In the genomic region with DNA sequence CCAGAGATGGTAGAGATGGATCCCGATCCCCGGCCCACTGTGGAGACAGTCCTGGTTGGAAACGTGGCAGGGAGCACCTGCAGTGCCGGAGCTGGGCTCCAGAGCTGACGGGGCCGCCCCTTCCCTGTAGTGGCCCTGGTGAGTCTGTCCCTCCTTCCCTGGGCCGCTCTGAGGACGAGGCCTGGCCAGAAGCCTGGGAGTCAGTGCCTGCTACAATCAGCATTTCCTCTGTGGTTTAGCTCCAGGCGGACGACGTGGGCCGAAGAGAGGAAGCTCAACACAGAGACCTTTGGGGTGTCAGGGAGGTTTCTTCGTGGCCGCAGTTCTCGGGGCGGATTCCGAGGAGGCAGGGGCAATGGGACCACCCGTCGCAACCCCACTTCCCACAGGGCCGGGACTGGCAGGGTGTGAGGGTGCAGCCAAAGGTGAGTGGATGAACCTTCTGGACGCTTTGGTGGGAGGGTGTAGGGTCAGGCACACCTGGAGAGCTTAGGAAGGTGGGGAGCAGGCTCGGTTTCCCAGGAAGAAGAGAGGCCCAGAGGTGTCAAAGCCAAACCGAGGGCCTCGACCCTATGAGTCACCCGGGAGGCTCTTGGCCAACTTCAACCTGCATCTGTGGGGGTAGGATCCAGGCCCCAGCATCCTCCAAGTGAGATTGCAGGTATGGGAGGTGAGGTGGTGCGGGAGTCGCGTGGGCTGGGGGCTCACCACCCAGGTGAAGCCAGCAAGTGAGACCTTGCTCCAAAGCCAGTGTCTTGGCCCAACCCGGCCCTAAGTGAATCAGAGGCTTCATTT, we compare ENCODE assay signal across 11 cellular contexts. TPM values are rescaled to one million over a fixed set of nuclear protein-coding genes. Genes with fewer than 3 reads are reported as not detected.
A peak's percentile ranks its signal among the peaks of the same experiment; 100 is the strongest.
DNase-seq lines count a peak whose midpoint lies in the region; ATAC-seq and TF ChIP-seq lines count a peak whose summit lies in the region.
"Had no signal": no experiment of that assay in that cellular context is flagged by ENCODE, and none has a peak within 500 bp of the region (broad histone marks: within the 10 kb centered on the region; RNA-seq: fewer than 3 reads in every experiment).

No MANE protein-coding gene starts in this region.

- H2AFZ ChIP-seq in IMR-90 (replicated peaks; ENCODE audit: low read length, poor library complexity): peak overlapping the region; percentile 38
- H2AFZ ChIP-seq: hepatocyte had no signal

- peak overlapping the region; percentile 37 for H2AK9ac ChIP-seq in IMR-90 (replicated peaks; ENCODE audit: low read depth, low read length, poor library complexity)

- H3K9me1 ChIP-seq in IMR-90 (ENCODE audit: insufficient read depth, low read length): no peaks in the 10 kb centered on the region; the same call in 1 of the 2 replicates

- H3K4me1 Mint-ChIP-seq in activated CD4-positive, alpha-beta memory T cell treated with anti-CD3 and anti-CD28 coated beads for 36 hours (ENCODE audit: low read depth): peaks cover 33% of the 10 kb centered on the region
- peaks cover 37 to 39% of the 10 kb centered on the region in 2 donors for H3K4me1 Mint-ChIP-seq in immature natural killer cell
- H3K4me1 Mint-ChIP-seq in stimulated activated effector memory CD8-positive, alpha-beta T cell treated with anti-CD3 and anti-CD28 coated beads, Interleukin-12 subunit alpha, Interleukin-12 subunit beta, amount 100 ng/mL, for 72 hours: peaks cover 44% of the 10 kb centered on the region

- H4K5ac ChIP-seq in IMR-90 (ENCODE audit: low read depth, low read length): no peak overlapping the region

- peaks cover 66% of the 10 kb centered on the region for H4K20me1 ChIP-seq in IMR-90 (ENCODE audit: insufficient read depth, low read length)

- H3K4ac ChIP-seq in IMR-90 (ENCODE audit: low read depth, low read length): no peak overlapping the region

- H3K27ac Mint-ChIP-seq in activated CD4-positive, alpha-beta memory T cell treated with anti-CD3 and anti-CD28 coated beads for 36 hours: peak overlapping the region; percentile 67
- H3K27ac Mint-ChIP-seq in immature natural killer cell: peak overlapping the region in 5 of 6 donors; percentile 66 to 86 (median 82)
- H3K27ac Mint-ChIP-seq in stimulated activated effector memory CD8-positive, alpha-beta T cell treated with anti-CD3 and anti-CD28 coated beads, Interleukin-12 subunit alpha, Interleukin-12 subunit beta, amount 100 ng/mL, for 72 hours: peak overlapping the region; percentile 80

- no peak overlapping the region for H2BK5ac ChIP-seq in IMR-90 (ENCODE audit: low read depth, low read length, poor library complexity, severe bottlenecking)

- H3K27ac ChIP-seq in IMR-90 (ENCODE audit: insufficient read depth, low read length): no peak overlapping the region
- H3K27ac ChIP-seq: hepatocyte had no signal

- no peak overlapping the region for H2AK5ac ChIP-seq in IMR-90 (ENCODE audit: low read depth, low read length)

- H2BK20ac ChIP-seq in IMR-90 (ENCODE audit: low read depth, low read length): no peak overlapping the region

- peaks cover 3% of the 10 kb centered on the region; the same call in 1 of the 2 replicates for H3K4me1 ChIP-seq in IMR-90 (ENCODE audit: control insufficient read depth, insufficient read depth, low read length)

- peaks cover 7 to 69% of the 10 kb centered on the region in 2 experiments for H3K79me1 ChIP-seq in IMR-90 (ENCODE audit: low read depth in 1 of 2, low read length in 2 of 2)

- H3K23ac ChIP-seq in IMR-90 (ENCODE audit: low read depth, low read length): no peak overlapping the region

- intact Hi-C loops in IMR-90 (cut with micrococcal nuclease): no loop called here
- intact Hi-C loops in activated CD4-positive, alpha-beta memory T cell treated with anti-CD3 and anti-CD28 coated beads for 36 hours (cut with micrococcal nuclease): no loop called here

- H4K91ac ChIP-seq in IMR-90 (ENCODE audit: insufficient read depth, low read depth, low read length): no peak overlapping the region

- no peaks in the 10 kb centered on the region for H3K27me3 ChIP-seq in IMR-90 (ENCODE audit: control insufficient read depth, insufficient read depth, low read length)
- H3K27me3 ChIP-seq: hepatocyte had no signal

- no peaks in the 10 kb centered on the region for H3K9me3 Mint-ChIP-seq in activated CD4-positive, alpha-beta memory T cell treated with anti-CD3 and anti-CD28 coated beads for 36 hours
- H3K9me3 Mint-ChIP-seq in immature natural killer cell: no peaks in the 10 kb centered on the region
- no peaks in the 10 kb centered on the region for H3K9me3 Mint-ChIP-seq in stimulated activated effector memory CD8-positive, alpha-beta T cell treated with anti-CD3 and anti-CD28 coated beads, Interleukin-12 subunit alpha, Interleukin-12 subunit beta, amount 100 ng/mL, for 72 hours

- 77% methylated on average over 7 of the region's 29 CpGs; no CpG with 5 or more reads in 1 of the 2 experiments for WGBS in IMR-90 (ENCODE audit: extremely low coverage in 2 of 2, insufficient read length in 1 of 2), 2 experiments

- POLR2A ChIA-PET in IMR-90 (lab: Charles Lee; ENCODE audit: unreplicated experiment): no interaction called here
- POLR2A ChIA-PET in activated CD4-positive, alpha-beta memory T cell treated with anti-CD3 and anti-CD28 coated beads for 36 hours (lab: Charles Lee): interaction anchor here (0.6 to 1.1 kb wide), 2 partner anchors 10 to 11 kb away, joined by 3 read pairs; a partner anchor contains a TSS

- H2BK120ac ChIP-seq in IMR-90 (ENCODE audit: low read depth, low read length): no peak overlapping the region

- no peak for TF ChIP-seq CTCF in IMR-90 (conservative IDR thresholded peaks at IDR 0.05; ENCODE audit: low read depth, low read length)

- H3K9me3 ChIP-seq in IMR-90 (ENCODE audit: control insufficient read depth, insufficient read depth, low read length): no peaks in the 10 kb centered on the region

- H3K27me3 Mint-ChIP-seq in activated CD4-positive, alpha-beta memory T cell treated with anti-CD3 and anti-CD28 coated beads for 36 hours: no peaks in the 10 kb centered on the region
- H3K27me3 Mint-ChIP-seq in immature natural killer cell (ENCODE audit: low read depth in 3 of 3): peaks cover 4 to 8% (median 5%) of the 10 kb centered on the region in 3 donors

- H2BK15ac ChIP-seq in IMR-90 (ENCODE audit: low read depth, low read length): no peak overlapping the region

- H3K9ac ChIP-seq in IMR-90 (ENCODE audit: low read depth, low read length): no peak overlapping the region

- in situ Hi-C loops in IMR-90 (cut with MboI; ENCODE audit: low sequenced_read_pairs): no loop called here

- TF ChIP-seq POLR2A in IMR-90 (IDR thresholded peaks at IDR 0.05; ENCODE audit: low read depth, low read length): no peak

- H3K36me3 ChIP-seq in IMR-90 (ENCODE audit: control insufficient read depth, insufficient read depth, low read length): peaks cover 81% of the 10 kb centered on the region

- no peak overlapping the region for H4K8ac ChIP-seq in IMR-90 (ENCODE audit: low read depth in 2 of 2, low read length in 2 of 2)

- H3K14ac ChIP-seq in IMR-90 (replicated peaks; ENCODE audit: low read depth, low read length): no peak overlapping the region

- H3K36me3 Mint-ChIP-seq in activated CD4-positive, alpha-beta memory T cell treated with anti-CD3 and anti-CD28 coated beads for 36 hours: peaks cover 57% of the 10 kb centered on the region
- peaks cover 20 to 50% (median 24%) of the 10 kb centered on the region in 3 donors for H3K36me3 Mint-ChIP-seq in immature natural killer cell
- peaks cover 98% of the 10 kb centered on the region for H3K36me3 Mint-ChIP-seq in stimulated activated effector memory CD8-positive, alpha-beta T cell treated with anti-CD3 and anti-CD28 coated beads, Interleukin-12 subunit alpha, Interleukin-12 subunit beta, amount 100 ng/mL, for 72 hours

- dilution Hi-C loops in IMR-90 (cut with HindIII; ENCODE audit: low sequenced_read_pairs, unreplicated experiment): no loop called here

- no peak for ATAC-seq in IMR-90 (ENCODE audit: low read depth)
- no peak for ATAC-seq in stimulated activated effector memory CD8-positive, alpha-beta T cell treated with anti-CD3 and anti-CD28 coated beads, Interleukin-12 subunit alpha, Interleukin-12 subunit beta, amount 100 ng/mL, for 72 hours
- no peak for ATAC-seq in esophagus mucosa

- no peak for DNase-seq in IMR-90
- DNase-seq in activated CD4-positive, alpha-beta memory T cell treated with anti-CD3 and anti-CD28 coated beads for 36 hours: no peak
- DNase-seq in immature natural killer cell: no peak
- no peak for DNase-seq in stimulated activated effector memory CD8-positive, alpha-beta T cell treated with anti-CD3 and anti-CD28 coated beads, Interleukin-12 subunit alpha, Interleukin-12 subunit beta, amount 100 ng/mL, for 72 hours (ENCODE audit: low spot score in 2 of 2)
- no peak for DNase-seq in activated T-cell treated with anti-CD3 and anti-CD28 coated beads, Interleukin-2, amount 50 U/mL, for 48 hours
- no peak for DNase-seq in LoVo (ENCODE audit: low spot score)
- DNase-seq: DMS53; NCI-H1694 treated with DMSO at 0.1 percent for 48 hours; stimulated activated naive CD4-positive, alpha-beta T cell had no signal

- H3K4me3 Mint-ChIP-seq in activated CD4-positive, alpha-beta memory T cell treated with anti-CD3 and anti-CD28 coated beads for 36 hours: no peak overlapping the region
- peak overlapping the region in 1 of 5 donors; percentile 4 for H3K4me3 Mint-ChIP-seq in immature natural killer cell
- no peak overlapping the region for H3K4me3 Mint-ChIP-seq in stimulated activated effector memory CD8-positive, alpha-beta T cell treated with anti-CD3 and anti-CD28 coated beads, Interleukin-12 subunit alpha, Interleukin-12 subunit beta, amount 100 ng/mL, for 72 hours

- TF ChIP-seq RAD21 in IMR-90 (IDR thresholded peaks at IDR 0.05; ENCODE audit: low read length): no peak

- CTCF ChIA-PET in IMR-90 (lab: Yijun Ruan, JAX): no interaction called here
- CTCF ChIA-PET in activated CD4-positive, alpha-beta memory T cell treated with anti-CD3 and anti-CD28 coated beads for 36 hours (lab: Charles Lee): interaction anchor here (0.9 to 1.4 kb wide), 3 partner anchors 8 to 122 kb away, joined by 3 to 8 read pairs (median 4); no protein-coding TSS in a partner anchor

- H3K56ac ChIP-seq in IMR-90 (ENCODE audit: extremely low read depth, insufficient read depth, low read length): no peak overlapping the region

- no peak overlapping the region for H3K18ac ChIP-seq in IMR-90 (ENCODE audit: low read depth, low read length)

- no peak overlapping the region for H3K4me2 ChIP-seq in IMR-90 (ENCODE audit: low read depth, low read length)
- H3K4me2 ChIP-seq: hepatocyte had no signal

- H3K4me3 ChIP-seq in IMR-90 (ENCODE audit: insufficient read depth, low read depth, low read length): no peak overlapping the region
- H3K4me3 ChIP-seq: hepatocyte had no signal

- no TSS peak for BruUV-seq in IMR-90 (replicated peaks; lab: Mats Ljungman, UMichigan)

RNA-seq across cellular contexts. Expression of a gene that starts 9.9 kb away (rescaled TPM):
- 458 and 487 TPM in 2 replicates for total RNA-seq in IMR-90 (2012; rRNA removed)
- 417 and 520 TPM in 2 replicates for polyA plus RNA-seq in IMR-90 (2012; rRNA removed)
- polyA plus RNA-seq in IMR-90 (2012; cell fraction: cytosol; rRNA removed): 774 and 987 TPM in 2 replicates
- polyA plus RNA-seq in IMR-90 (2012; cell fraction: nucleus; rRNA removed; ENCODE audit: low replicate concordance): 366 and 428 TPM in 2 replicates
- 100 to 1,000 TPM; 301 to 316 TPM for total RNA-seq in activated CD4-positive, alpha-beta memory T cell treated with anti-CD3 and anti-CD28 coated beads for 36 hours
- polyA plus RNA-seq in immature natural killer cell: 100 to 1,000 TPM; 497 to 643 (median 622) TPM
- 177 TPM for total RNA-seq in esophagus mucosa

RNA-seq across cellular contexts. Expression of a gene that starts 10.3 kb away (rescaled TPM):
- 8.1 and 10.6 TPM in 2 replicates for total RNA-seq in IMR-90 (2012; rRNA removed)
- 12.2 and 15.6 TPM in 2 replicates for polyA plus RNA-seq in IMR-90 (2012; rRNA removed)
- 3.6 and 10.0 TPM in 2 replicates for polyA plus RNA-seq in IMR-90 (2012; cell fraction: cytosol; rRNA removed)
- polyA plus RNA-seq in IMR-90 (2012; cell fraction: nucleus; rRNA removed; ENCODE audit: low replicate concordance): 32.8 and 87.5 TPM in 2 replicates
- total RNA-seq in activated CD4-positive, alpha-beta memory T cell treated with anti-CD3 and anti-CD28 coated beads for 36 hours: 10 to 100 TPM; 13.7 to 15.2 TPM
- under 1 TPM in 2 of 3 donors, not detected in 1; 0.39 to 0.68 TPM for polyA plus RNA-seq in immature natural killer cell
- total RNA-seq in esophagus mucosa: 6.9 TPM

RNA-seq across cellular contexts. Expression of a gene that starts 11.0 kb away (rescaled TPM):
- total RNA-seq in IMR-90 (2012; rRNA removed) (23.7 and 30.6 TPM in 2 replicates), esophagus mucosa (28.7 TPM)
- polyA plus RNA-seq in IMR-90 (2012; rRNA removed) (41.1 and 46.7 TPM in 2 replicates), immature natural killer cell (1 to 10 TPM in 2 of 3 donors, under 1 TPM in 1; 0.19 to 1.9 (median 1.4) TPM)
- 21.4 and 47.8 TPM in 2 replicates for polyA plus RNA-seq in IMR-90 (2012; cell fraction: cytosol; rRNA removed)
- 41.4 and 44.4 TPM in 2 replicates for polyA plus RNA-seq in IMR-90 (2012; cell fraction: nucleus; rRNA removed; ENCODE audit: low replicate concordance)
- total RNA-seq in activated CD4-positive, alpha-beta memory T cell treated with anti-CD3 and anti-CD28 coated beads for 36 hours: 10 to 100 TPM; 33.4 to 35.1 TPM

RNA-seq across cellular contexts. Expression of a gene that starts 49.6 kb away (rescaled TPM):
- 11.5 and 12.2 TPM in 2 replicates for total RNA-seq in IMR-90 (2012; rRNA removed)
- polyA plus RNA-seq in IMR-90 (2012; rRNA removed): 23.9 and 25.2 TPM in 2 replicates
- 21.7 and 23.7 TPM in 2 replicates for polyA plus RNA-seq in IMR-90 (2012; cell fraction: cytosol; rRNA removed)
- 52.1 and 66.5 TPM in 2 replicates for polyA plus RNA-seq in IMR-90 (2012; cell fraction: nucleus; rRNA removed; ENCODE audit: low replicate concordance)
- 10 to 100 TPM; 31.4 to 32.5 TPM for total RNA-seq in activated CD4-positive, alpha-beta memory T cell treated with anti-CD3 and anti-CD28 coated beads for 36 hours
- 10 to 100 TPM; 14.5 to 19.6 (median 15.3) TPM for polyA plus RNA-seq in immature natural killer cell
- 20.2 TPM for total RNA-seq in esophagus mucosa
